12 cellular contexts compared by ENCODE assay signal in genomic region chr5:172678902-172679301, GRCh38. TPM values are rescaled to one million over a fixed set of nuclear protein-coding genes. Genes with fewer than 3 reads are reported as not detected.
A peak's percentile ranks its signal among the peaks of the same experiment; 100 is the strongest.
DNase-seq lines count a peak whose midpoint lies in the region; ATAC-seq and TF ChIP-seq lines count a peak whose summit lies in the region.
"Had no signal": no experiment of that assay in that cellular context is flagged by ENCODE, and none has a peak within 500 bp of the region (broad histone marks: within the 10 kb centered on the region; RNA-seq: fewer than 3 reads in every experiment).

No MANE protein-coding gene starts in this region.

- no peak overlapping the region for H4K8ac ChIP-seq in neuronal stem cell (ENCODE audit: low read depth, low read length)

- ATAC-seq in esophagus mucosa = peak; percentile 34
- ATAC-seq in CD4-positive, alpha-beta T cell (ENCODE audit: poor library complexity) = no peak
- ATAC-seq: activated naive CD8-positive, alpha-beta T cell treated with anti-CD3 and anti-CD28 coated beads, Interleukin-2, amount 50 U/mL, for 24 hours; T-helper 17 cell had no signal

- intact Hi-C loops in CD4-positive, alpha-beta T cell (cut with DNase I, micrococcal nuclease) = no loop called here

- H2AK5ac ChIP-seq in neuronal stem cell (ENCODE audit: low read depth, low read length) = no peak overlapping the region

- WGBS in neuronal stem cell (ENCODE audit: extremely low coverage in 2 of 2, insufficient read length in 2 of 2, insufficient replicate concordance in 1 of 2), 2 donors = no CpG with 5 or more reads among the region's 7 CpGs

- no peak overlapping the region for H3K4me2 ChIP-seq in neuronal stem cell (ENCODE audit: insufficient read depth, low read length, poor library complexity, severe bottlenecking)

- no peak overlapping the region for H3K4ac ChIP-seq in neuronal stem cell (ENCODE audit: low read length)

- H3K27ac ChIP-seq in neuronal stem cell (replicated peaks; ENCODE audit: low read length) = no peak overlapping the region
- H3K27ac ChIP-seq in CD4-positive, alpha-beta T cell (ENCODE audit: low read depth, low read length) = no peak overlapping the region

- no peak overlapping the region for H3K18ac ChIP-seq in neuronal stem cell (ENCODE audit: low read length)

- H3K23ac ChIP-seq in neuronal stem cell (ENCODE audit: low read depth, low read length, poor library complexity) = no peak overlapping the region

- no peak overlapping the region for H2BK12ac ChIP-seq in neuronal stem cell (ENCODE audit: low read length)

- H3K9ac ChIP-seq in neuronal stem cell (ENCODE audit: low read depth, low read length, poor library complexity) = no peak overlapping the region

- no peak overlapping the region for H2BK5ac ChIP-seq in neuronal stem cell (ENCODE audit: low read length)

- CTCF ChIA-PET in CD4-positive, alpha-beta T cell (lab: Charles Lee) = no interaction called here

- peaks cover 0 to 4% of the 10 kb centered on the region in 2 donors for H3K36me3 ChIP-seq in neuronal stem cell (replicated peaks in 1 of 2; ENCODE audit: control insufficient read depth in 2 of 2, insufficient read depth in 2 of 2, low read length in 2 of 2)

- no peak overlapping the region for H3K14ac ChIP-seq in neuronal stem cell (ENCODE audit: low read length)

- no peak overlapping the region for H3K27ac Mint-ChIP-seq in CD4-positive, alpha-beta T cell
- H3K27ac Mint-ChIP-seq: activated naive CD8-positive, alpha-beta T cell treated with anti-CD3 and anti-CD28 coated beads, Interleukin-2, amount 50 U/mL, for 24 hours; progenitor cell of endocrine pancreas; T-helper 17 cell had no signal

- TF ChIP-seq CTCF in CD4-positive, alpha-beta T cell (IDR thresholded peaks at IDR 0.05) = no peak

- peaks cover 5% of the 10 kb centered on the region for H3K4me1 Mint-ChIP-seq in CD4-positive, alpha-beta T cell (ENCODE audit: low read depth)

- no peaks in the 10 kb centered on the region for H3K36me3 Mint-ChIP-seq in CD4-positive, alpha-beta T cell (ENCODE audit: low read depth)

- no peak overlapping the region for H2AFZ ChIP-seq in neuronal stem cell (ENCODE audit: low read length)

- H2BK15ac ChIP-seq in neuronal stem cell (ENCODE audit: low read length) = no peak overlapping the region

- H3K9me3 ChIP-seq in neuronal stem cell (replicated peaks in 1 of 2; ENCODE audit: control insufficient read depth in 2 of 2, insufficient read depth in 1 of 2, low read depth in 1 of 2, low read length in 2 of 2) = peaks cover 0 to 4% of the 10 kb centered on the region in 2 donors
- H3K9me3 ChIP-seq in CD4-positive, alpha-beta T cell (ENCODE audit: control insufficient read depth, low read length) = no peaks in the 10 kb centered on the region

- no peaks in the 10 kb centered on the region for H3K4me1 ChIP-seq in neuronal stem cell (ENCODE audit: control insufficient read depth in 2 of 2, insufficient read depth in 1 of 2, low read depth in 1 of 2, low read length in 2 of 2)

- no peak overlapping the region for H4K91ac ChIP-seq in neuronal stem cell (ENCODE audit: low read depth, low read length, poor library complexity)

- no peaks in the 10 kb centered on the region for H3K27me3 Mint-ChIP-seq in CD4-positive, alpha-beta T cell
- H3K27me3 Mint-ChIP-seq: activated naive CD8-positive, alpha-beta T cell treated with anti-CD3 and anti-CD28 coated beads, Interleukin-2, amount 50 U/mL, for 24 hours; T-helper 17 cell had no signal

- peaks cover 0 to 13% (median 3%) of the 10 kb centered on the region in 3 experiments for H3K27me3 ChIP-seq in neuronal stem cell (ENCODE audit: control insufficient read depth in 3 of 3, insufficient read depth in 3 of 3, low read depth in 1 of 3, low read length in 3 of 3)
- H3K27me3 ChIP-seq in CD4-positive, alpha-beta T cell (ENCODE audit: control insufficient read depth, insufficient read depth, low read length) = no peaks in the 10 kb centered on the region

- no peaks in the 10 kb centered on the region for H3K79me1 ChIP-seq in neuronal stem cell (ENCODE audit: low read depth, low read length)

- DNase-seq in NCI-H2227 (lab: John Stamatoyannopoulos, UW; ENCODE audit: unreplicated experiment) (peak; percentile 20), NCI-H2227 treated with DMSO at 0.1 percent for 48 hours (lab: John Stamatoyannopoulos, UW) (no peak), lung microvascular endothelial cell (ENCODE audit: low read depth in 2 of 2) (peak; percentile 35 to 66), ureter (ENCODE audit: low spot score) (peak; percentile 79), neuronal stem cell (ENCODE audit: low spot score) (no peak), NCI-H82 treated with DMSO at 0.1 percent for 48 hours (lab: John Stamatoyannopoulos, UW; ENCODE audit: unreplicated experiment) (no peak)
- DNase-seq in CD4-positive, alpha-beta T cell = no peak
- DNase-seq: activated naive CD8-positive, alpha-beta T cell treated with anti-CD3 and anti-CD28 coated beads, Interleukin-2, amount 50 U/mL, for 24 hours; Kasumi-1; T-helper 17 cell had no signal

- POLR2A ChIA-PET in CD4-positive, alpha-beta T cell (lab: Charles Lee) = no interaction called here

- no peak overlapping the region for H2BK120ac ChIP-seq in neuronal stem cell (ENCODE audit: low read depth, low read length)

- no peak overlapping the region for H3K4me3 ChIP-seq in neuronal stem cell (ENCODE audit: low read length in 2 of 2)

- no peak overlapping the region for H3K4me3 Mint-ChIP-seq in CD4-positive, alpha-beta T cell
- H3K4me3 Mint-ChIP-seq: activated naive CD8-positive, alpha-beta T cell treated with anti-CD3 and anti-CD28 coated beads, Interleukin-2, amount 50 U/mL, for 24 hours; T-helper 17 cell had no signal

- no peaks in the 10 kb centered on the region for H3K9me3 Mint-ChIP-seq in CD4-positive, alpha-beta T cell
- H3K9me3 Mint-ChIP-seq: activated naive CD8-positive, alpha-beta T cell treated with anti-CD3 and anti-CD28 coated beads, Interleukin-2, amount 50 U/mL, for 24 hours had no signal

RNA-seq across cellular contexts. Expression of gene NEURL1B, which starts 37.8 kb away (rescaled TPM):
- total RNA-seq in esophagus mucosa = 12.7 TPM
- 0.40 and 0.65 TPM in 2 replicates for total RNA-seq in lung microvascular endothelial cell
- total RNA-seq in ureter = 35.0 TPM
- 8.1 TPM for polyA plus RNA-seq in neuronal stem cell (2013, experiment 1 of 2)
- 8.2 TPM for polyA plus RNA-seq in neuronal stem cell (2013, experiment 2 of 2)
- total RNA-seq in CD4-positive, alpha-beta T cell = under 1 TPM; 0.08 to 0.16 TPM

Comparison
In these comparisons a context has a peak if more than half of its experiments do, and no peak if none do; other contexts are left out.
1. DNase-seq: peak in NCI-H2227 (single experiment), lung microvascular endothelial cell (2 of 2) and ureter (single experiment); none in NCI-H2227 treated with DMSO at 0.1 percent for 48 hours (single experiment), neuronal stem cell (single experiment), NCI-H82 treated with DMSO at 0.1 percent for 48 hours (single experiment) and CD4-positive, alpha-beta T cell (0 of 10).